In the genomic region with DNA sequence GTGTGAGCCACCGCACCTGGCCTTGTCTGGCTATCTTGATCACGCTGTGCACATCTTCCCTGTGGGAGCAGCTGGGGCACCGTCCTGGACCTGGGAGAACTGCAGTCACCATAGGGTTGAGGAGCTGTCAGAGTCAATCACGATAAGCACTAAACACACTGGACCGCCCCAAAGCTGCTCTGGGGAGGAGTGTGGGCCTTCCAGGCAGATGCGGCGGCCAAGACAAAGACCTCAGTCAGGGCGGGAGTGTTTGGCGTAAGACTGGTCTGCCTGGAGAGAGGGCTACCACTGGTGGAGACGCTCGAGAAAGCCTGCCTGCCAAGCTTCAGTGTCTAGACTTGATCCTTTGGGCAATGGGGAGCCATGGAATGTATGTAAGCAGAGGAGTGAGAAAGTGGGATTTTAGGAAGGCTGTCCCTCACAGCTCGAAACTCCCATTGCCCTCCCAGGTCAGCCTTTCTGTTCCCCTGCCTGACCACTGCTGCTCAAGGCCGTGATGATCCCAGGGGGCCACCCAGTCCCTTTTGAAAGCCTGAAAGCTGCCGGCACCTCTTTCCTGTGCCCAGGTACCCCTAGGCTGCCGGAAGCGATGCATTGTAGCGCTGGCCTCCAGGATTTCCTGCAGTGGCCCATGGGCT, we compare ENCODE assay signal across 23 cellular contexts. TPM values are rescaled to one million over a fixed set of nuclear protein-coding genes. Genes with fewer than 3 reads are reported as not detected.
DNase-seq lines count a peak whose midpoint lies in the region; ATAC-seq, FAIRE-seq and TF ChIP-seq lines count a peak whose summit lies in the region.
"Had no signal": no experiment of that assay in that cellular context is flagged by ENCODE, and none has a peak within 500 bp of the region (broad histone marks: within the 10 kb centered on the region; RNA-seq: fewer than 3 reads in every experiment).

No MANE protein-coding gene starts in this region.

- H3K36me3 ChIP-seq in right atrium auricular region (no peaks in the 10 kb centered on the region), H1 (ENCODE audit: control insufficient read depth in 2 of 4, insufficient read depth in 4 of 4, low read length in 3 of 4) (no peaks in the 10 kb centered on the region), ascending aorta (no peaks in the 10 kb centered on the region)

- FAIRE-seq in H1 (lab: Jason Lieb, UNC), result no peak
- FAIRE-seq: A204.1, GM19239, RCC 7860 had no signal

- TF ChIP-seq CTCF in right atrium auricular region (IDR thresholded peaks at IDR 0.05) (no peak), H1 (IDR thresholded peaks at IDR 0.05; ENCODE audit: control extremely low read depth in 1 of 3, insufficient read depth in 1 of 3, low read depth in 1 of 3, low read length in 3 of 3) (no peak), neural crest cell (conservative IDR thresholded peaks at IDR 0.05) (no peak), type B pancreatic cell (conservative IDR thresholded peaks at IDR 0.05) (no peak), HFFc6 (IDR thresholded peaks at IDR 0.05) (no peak), ascending aorta (IDR thresholded peaks at IDR 0.05) (no peak)

- H3K4me1 Mint-ChIP-seq in neural crest cell (peaks cover 30% of the 10 kb centered on the region), type B pancreatic cell (ENCODE audit: unreplicated experiment) (peaks cover 46% of the 10 kb centered on the region), HFFc6 (ENCODE audit: low read depth) (peaks cover 56% of the 10 kb centered on the region)

- no peak overlapping the region for H2AFZ ChIP-seq in H1 (ENCODE audit: low read length)
- H2AFZ ChIP-seq: GM23248 had no signal

- H3K9me3 Mint-ChIP-seq in neural crest cell (no peaks in the 10 kb centered on the region), type B pancreatic cell (no peaks in the 10 kb centered on the region), HFFc6 (no peaks in the 10 kb centered on the region)
- H3K9me3 Mint-ChIP-seq: CD4-positive, alpha-beta T cell had no signal

- H3K27ac ChIP-seq in right cardiac atrium (ENCODE audit: low read length) (no peak overlapping the region), right atrium auricular region (no peak overlapping the region), H1 (ENCODE audit: low read depth, low read length) (no peak overlapping the region), ascending aorta (no peak overlapping the region)
- H3K27ac ChIP-seq: GM23248 had no signal

- H3K36me3 Mint-ChIP-seq in neural crest cell (ENCODE audit: low read depth) (no peaks in the 10 kb centered on the region), type B pancreatic cell (no peaks in the 10 kb centered on the region), HFFc6 (ENCODE audit: low read depth) (no peaks in the 10 kb centered on the region)

- no peak overlapping the region for H3K4me3 ChIP-seq in right cardiac atrium (ENCODE audit: low read length)
- no peak overlapping the region for H3K4me3 ChIP-seq in right atrium auricular region
- H3K4me3 ChIP-seq in H1 (ENCODE audit: extremely low read depth in 1 of 4, insufficient read depth in 2 of 4, low read depth in 3 of 4, low read length in 4 of 4), result no peak overlapping the region
- no peak overlapping the region for H3K4me3 ChIP-seq in ascending aorta
- H3K4me3 ChIP-seq: GM23248 had no signal

- no peak overlapping the region for H2BK15ac ChIP-seq in H1 (ENCODE audit: low read length)

- H3K27ac Mint-ChIP-seq in neural crest cell (ENCODE audit: unreplicated experiment) (peak overlapping the region; percentile 29), type B pancreatic cell (peak overlapping the region; percentile 49), HFFc6 (no peak overlapping the region)
- H3K27ac Mint-ChIP-seq: CD4-positive, alpha-beta T cell had no signal

- peak overlapping the region; percentile 27 for H3K4ac ChIP-seq in H1 (replicated peaks; ENCODE audit: insufficient read length, low read depth, low read length)

- WGBS in right cardiac atrium, result 66% methylated on average over 17 of the region's 17 CpGs
- WGBS in H1 (ENCODE audit: extremely low coverage in 1 of 2, insufficient coverage in 1 of 2, insufficient read length in 1 of 2, insufficient replicate concordance in 2 of 2, low coverage in 1 of 2, low lambda C conversion rate in 2 of 2, missing lambda C conversion rate in 1 of 2), 2 experiments, result 86% methylated on average over 17 of the region's 17 CpGs; no CpG with 5 or more reads in 1 of the 2 experiments

- no peak for TF ChIP-seq RAD21 in H1 (IDR thresholded peaks at IDR 0.05 in 1 of 2, conservative IDR thresholded peaks at IDR 0.05 in 1 of 2; ENCODE audit: low read depth in 2 of 2, low read length in 2 of 2)

- H2BK5ac ChIP-seq in H1 (ENCODE audit: low read depth, low read length), result 0 out of 2 replicates have a peak overlapping the region, but pooled peaks have one; percentile 13

- H3K79me1 ChIP-seq in H1 (ENCODE audit: low read depth, low read length), result no peaks in the 10 kb centered on the region

- H3K9me3 ChIP-seq in right cardiac atrium (ENCODE audit: control insufficient read depth, low read length), result no peaks in the 10 kb centered on the region
- no peaks in the 10 kb centered on the region for H3K9me3 ChIP-seq in right atrium auricular region
- H3K9me3 ChIP-seq in H1 (ENCODE audit: insufficient read depth in 2 of 2, low read depth in 1 of 2, low read length in 1 of 2), result no peaks in the 10 kb centered on the region; a peak in 1 of 4 replicates
- no peaks in the 10 kb centered on the region for H3K9me3 ChIP-seq in ascending aorta
- H3K9me3 ChIP-seq: Caco-2, SK-N-SH had no signal

- ATAC-seq in right cardiac atrium, result peak in 1 of 2 donors; percentile 20

- no peak overlapping the region for H3K4me2 ChIP-seq in H1 (ENCODE audit: insufficient read depth in 1 of 2, low read depth in 2 of 2, low read length in 2 of 2)
- H3K4me2 ChIP-seq: SK-N-SH had no signal

- no peak overlapping the region for H4K8ac ChIP-seq in H1 (ENCODE audit: extremely low read depth, insufficient read depth, low read length)

- intact Hi-C loops in right cardiac atrium (cut with DNase I), result no loop called here
- intact Hi-C loops in ascending aorta (cut with DNase I), result no loop called here

- H4K20me1 ChIP-seq in H1 (replicated peaks in 1 of 2; ENCODE audit: control insufficient read depth in 1 of 2, insufficient read depth in 2 of 2, low read length in 2 of 2), result no peaks in the 10 kb centered on the region

- no peak for TF ChIP-seq POLR2A in H1 (IDR thresholded peaks at IDR 0.05; ENCODE audit: control extremely low read depth in 1 of 2, low read depth in 2 of 2, low read length in 2 of 2)

- H3K4me1 ChIP-seq in right cardiac atrium (ENCODE audit: control insufficient read depth, insufficient read depth, low read length) (peaks cover 13% of the 10 kb centered on the region), right atrium auricular region (peaks cover 0 to 63% of the 10 kb centered on the region in 2 donors), H1 (replicated peaks in 1 of 4; ENCODE audit: control insufficient read depth in 3 of 4, insufficient read depth in 4 of 4, low read length in 3 of 4) (peaks cover 0 to 6% (median 2%) of the 10 kb centered on the region in 4 experiments; a peak in 3 of 7 replicates), ascending aorta (peaks cover 3 to 15% of the 10 kb centered on the region in 2 donors)

- no peak overlapping the region for H3K14ac ChIP-seq in H1 (ENCODE audit: insufficient read length)

- H4K91ac ChIP-seq in H1 (replicated peaks; ENCODE audit: insufficient read length, low read length), result no peak overlapping the region

- no peak overlapping the region; the same call in none of the 2 replicates for H3K18ac ChIP-seq in H1 (ENCODE audit: extremely low read depth, low read length)

- POLR2A ChIA-PET in H1 (lab: Charles Lee; ENCODE audit: partially characterized antibody), result no interaction called here

- no peak overlapping the region for H3K56ac ChIP-seq in H1 (replicated peaks; ENCODE audit: insufficient read length, low read depth, low read length)

- CTCF ChIA-PET in H1 (lab: Charles Lee; ENCODE audit: partially characterized antibody), result interaction anchor here (0.6 to 1.4 kb wide), 7 partner anchors 8 to 115 kb away, joined by 3 to 4 read pairs (median 3); no protein-coding TSS in a partner anchor

- H2BK20ac ChIP-seq in H1 (ENCODE audit: low read length), result no peak overlapping the region

- H3K4me3 Mint-ChIP-seq in neural crest cell (no peak overlapping the region), type B pancreatic cell (no peak overlapping the region), HFFc6 (no peak overlapping the region)
- H3K4me3 Mint-ChIP-seq: CD4-positive, alpha-beta T cell had no signal

- H3K79me2 ChIP-seq in H1 (ENCODE audit: control insufficient read depth in 1 of 2, insufficient read depth in 2 of 2, low read length in 2 of 2), result no peaks in the 10 kb centered on the region

- no peak overlapping the region for H2BK12ac ChIP-seq in H1 (ENCODE audit: low read depth, low read length)

- no peak overlapping the region for H2BK120ac ChIP-seq in H1 (replicated peaks; ENCODE audit: low read depth, low read length)

- TF ChIP-seq EP300 in H1 (IDR thresholded peaks at IDR 0.05; ENCODE audit: borderline replicate concordance in 1 of 2, low read depth in 2 of 2, low read length in 2 of 2), result no peak

- no peak overlapping the region for H4K5ac ChIP-seq in H1 (ENCODE audit: insufficient read length, low read depth, low read length)

- no peaks in the 10 kb centered on the region for H3K23me2 ChIP-seq in H1 (ENCODE audit: low read depth, low read length)

- no peak overlapping the region for H3K9ac ChIP-seq in H1 (replicated peaks in 1 of 4; ENCODE audit: extremely low read depth in 1 of 4, low read depth in 3 of 4, low read length in 3 of 4)
- H3K9ac ChIP-seq: GM23248, SK-N-SH had no signal

- H3K27me3 ChIP-seq in right cardiac atrium (ENCODE audit: control insufficient read depth, insufficient read depth), result no peaks in the 10 kb centered on the region
- no peaks in the 10 kb centered on the region for H3K27me3 ChIP-seq in right atrium auricular region
- H3K27me3 ChIP-seq in H1 (replicated peaks in 1 of 4; ENCODE audit: control insufficient read depth in 3 of 4, extremely low read depth in 1 of 4, insufficient read depth in 3 of 4, low read length in 3 of 4), result no peaks in the 10 kb centered on the region
- H3K27me3 ChIP-seq in ascending aorta, result no peaks in the 10 kb centered on the region

- DNase-seq in right cardiac atrium (peak; percentile 64 to 88 (median 84)), right atrium auricular region (ENCODE audit: low spot score) (no peak), H1 (ENCODE audit: low read depth in 1 of 2, low spot score in 2 of 2) (no peak), neural crest cell (ENCODE audit: low read depth, low spot score) (no peak), type B pancreatic cell (ENCODE audit: extremely low spot score, unreplicated experiment) (no peak), DMS79 treated with DMSO at 0.1 percent for 48 hours (lab: John Stamatoyannopoulos, UW) (no peak), HFFc6 (no peak), ascending aorta (ENCODE audit: low spot score in 2 of 2) (no peak)
- DNase-seq: Caco-2; CD4-positive, alpha-beta T cell; GF-D8; GM23248; NCI-H146; NCI-H2029 treated with DMSO at 0.1 percent for 48 hours; NCI-H510A treated with DMSO at 0.1 percent for 48 hours; NCI-H774; Right ventricle myocardium superior; SK-N-SH had no signal

- H3K23ac ChIP-seq in H1 (ENCODE audit: insufficient read length), result no peak overlapping the region

- no peak overlapping the region for H2AK5ac ChIP-seq in H1 (ENCODE audit: low read depth, low read length)

- H3K27me3 Mint-ChIP-seq in neural crest cell (ENCODE audit: low read depth) (peaks cover 2% of the 10 kb centered on the region), type B pancreatic cell (peaks cover 5% of the 10 kb centered on the region), HFFc6 (ENCODE audit: insufficient read depth) (peaks cover 4% of the 10 kb centered on the region; the same call in 1 of the 2 replicates)

RNA-seq across cellular contexts. Expression of a gene that starts 29.3 kb away (rescaled TPM):
- total RNA-seq in right cardiac atrium (not detected), right atrium auricular region (not detected), neural crest cell (not detected in 2 replicates), type B pancreatic cell (ENCODE audit: low replicate concordance) (1.3 and 4.9 TPM in 2 replicates), ascending aorta (not detected)
- polyA plus RNA-seq in right cardiac atrium (0.09 TPM), H1 (2011; rRNA removed) (0.06 and 0.18 TPM in 2 replicates)
- total RNA-seq in H1 (2021; fragmentation: NEBNext Ultra II Directional; extraction: Animal tissue kit (Norgen Biotek cat#: 25700)), result not detected in 2 replicates
- 0.12 TPM for polyA plus RNA-seq in H1 (2011; cell fraction: cytosol; rRNA removed)
- 0.23 TPM for polyA plus RNA-seq in H1 (2011; cell fraction: nucleus; rRNA removed)
- 0.15 to 0.29 TPM in 2 of 4 replicates, not detected in the others for polyA plus RNA-seq in H1 (2012, experiment 1 of 2)
- polyA plus RNA-seq in H1 (2012, experiment 2 of 2), result 0.42 TPM
- polyA plus RNA-seq in H1 (2013, experiment 1 of 2), result 0.06 TPM
- polyA plus RNA-seq in H1 (2013, experiment 2 of 2), result 0.02 TPM
- polyA minus RNA-seq in H1 (2011; rRNA and poly(A)+ RNA removed), result 0.17 TPM in 1 of 2 replicates, not detected in the other
- not detected for polyA minus RNA-seq in H1 (2011; cell fraction: cytosol; rRNA and poly(A)+ RNA removed)
- polyA minus RNA-seq in H1 (2011; cell fraction: nucleus; rRNA and poly(A)+ RNA removed), result not detected
- total RNA-seq in HFFc6 (2021; fragmentation: NEBNext Ultra II Directional; extraction: Animal tissue kit (Norgen Biotek cat#: 25700)), result not detected
- total RNA-seq: Caco-2; CD4-positive, alpha-beta T cell; Daoy; GM23248; MCF 10A; Right ventricle myocardium superior had no signal
- polyA plus RNA-seq: GM23248 had no signal

Comparison
In these comparisons a context has a peak if more than half of its experiments do, and no peak if none do; other contexts are left out.
1. DNase-seq: peak in right cardiac atrium (3 of 3); none in right atrium auricular region (single experiment), H1 (0 of 2), neural crest cell (single experiment), type B pancreatic cell (single experiment), DMS79 treated with DMSO at 0.1 percent for 48 hours (single experiment), HFFc6 (single experiment) and ascending aorta (0 of 2).